1 cellular context compared by ENCODE assay signal in the genomic region with DNA sequence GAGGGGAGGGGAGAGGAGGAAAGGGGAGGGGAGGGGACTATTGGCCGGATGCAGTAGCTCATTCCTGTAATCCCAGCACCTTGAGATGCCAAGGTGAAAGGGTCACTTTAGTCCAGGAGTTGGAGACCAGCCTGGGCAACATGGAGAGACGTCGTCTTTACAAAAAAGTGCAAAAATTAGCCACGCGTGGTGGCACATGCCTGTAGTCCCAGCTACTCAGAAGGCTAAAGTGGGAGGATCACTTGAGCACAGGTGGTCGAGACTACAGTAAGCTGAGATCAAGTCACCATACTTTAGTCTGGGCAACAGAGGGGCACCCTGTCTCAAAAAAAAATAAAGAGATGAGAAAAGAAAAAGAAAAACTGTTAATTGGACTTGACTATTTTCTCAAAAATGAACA.
TF ChIP-seq lines count a peak whose summit lies in the region.

No MANE protein-coding gene starts in this region.

TF ChIP-seq in H1, 55 proteins besides CTCF, POLR2A, EP300 and RAD21:
- TF ChIP-seq RXRA (IDR thresholded peaks at IDR 0.05; ENCODE audit: insufficient read depth, low read depth, low read length) (no peak), NRF1 (IDR thresholded peaks at IDR 0.05; ENCODE audit: low read depth, low read length) (no peak), RBBP5 (IDR thresholded peaks at IDR 0.05; ENCODE audit: borderline replicate concordance, low read depth, low read length) (no peak), POLR2AphosphoS5 (IDR thresholded peaks at IDR 0.05; ENCODE audit: low read depth, low read length) (no peak), RFX5 (IDR thresholded peaks at IDR 0.05; ENCODE audit: borderline replicate concordance, low read depth, low read length) (no peak), PHF8 (conservative IDR thresholded peaks at IDR 0.05; ENCODE audit: low read depth, low read length) (no peak), SP2 (IDR thresholded peaks at IDR 0.05; ENCODE audit: low read length) (no peak)
